In the genomic region with DNA sequence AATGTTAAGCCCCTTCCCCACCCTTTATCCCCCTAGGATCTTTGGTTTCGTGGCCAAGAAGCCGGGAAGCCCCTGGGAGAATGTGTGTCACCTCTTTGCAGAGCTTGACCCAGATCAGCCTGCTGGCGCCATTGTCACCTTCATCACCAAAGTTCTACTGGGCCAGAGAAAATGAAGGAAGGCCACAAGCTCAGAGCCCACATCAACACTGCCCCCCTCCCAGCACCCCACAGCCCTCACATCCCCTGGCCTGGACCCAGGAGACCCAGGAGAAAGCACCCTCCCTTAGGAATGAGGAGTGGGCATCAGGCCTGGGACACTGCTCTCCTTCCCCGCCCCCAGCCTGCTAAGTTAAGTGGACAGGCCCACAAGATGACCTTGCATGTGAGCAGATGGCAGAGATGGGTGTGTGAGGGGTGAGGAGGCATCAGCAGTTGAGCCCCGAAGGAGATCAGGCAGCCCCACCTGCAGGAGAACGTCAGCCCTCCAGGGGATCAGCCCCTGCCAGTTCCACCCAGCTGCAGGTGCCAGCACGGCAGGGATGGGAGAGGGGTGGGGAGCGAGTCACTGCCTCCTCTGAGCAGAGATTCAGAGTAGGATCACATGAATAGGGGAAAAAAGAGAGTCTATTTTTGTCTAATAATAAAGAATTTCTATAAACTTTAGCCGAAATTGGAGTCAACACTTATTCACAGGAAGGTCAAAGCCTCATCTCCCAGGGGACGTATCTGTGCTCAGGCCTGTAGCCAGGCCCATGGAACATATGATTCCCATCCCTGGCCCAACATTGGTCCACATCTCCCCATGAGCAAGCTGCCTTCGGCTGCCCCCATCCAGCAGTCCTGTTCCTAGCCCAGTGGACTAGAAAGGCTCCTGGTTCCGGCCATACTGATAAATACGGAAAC, we compare ENCODE assay signal across 1 cellular context.
A peak's percentile ranks its signal among the peaks of the same experiment; 100 is the strongest.
TF ChIP-seq lines count a peak whose summit lies in the region.

No MANE protein-coding gene starts in this region.

TF ChIP-seq in IMR-90, 13 proteins besides CTCF, POLR2A, EP300 and RAD21:
- TF ChIP-seq MAZ (IDR thresholded peaks at IDR 0.05; ENCODE audit: borderline replicate concordance, low read depth, low read length) (peak; percentile 61), BHLHE40 (IDR thresholded peaks at IDR 0.05; ENCODE audit: low read depth, low read length) (no peak)
